Comparison of ENCODE assay signal across 28 cellular contexts in the genomic region with DNA sequence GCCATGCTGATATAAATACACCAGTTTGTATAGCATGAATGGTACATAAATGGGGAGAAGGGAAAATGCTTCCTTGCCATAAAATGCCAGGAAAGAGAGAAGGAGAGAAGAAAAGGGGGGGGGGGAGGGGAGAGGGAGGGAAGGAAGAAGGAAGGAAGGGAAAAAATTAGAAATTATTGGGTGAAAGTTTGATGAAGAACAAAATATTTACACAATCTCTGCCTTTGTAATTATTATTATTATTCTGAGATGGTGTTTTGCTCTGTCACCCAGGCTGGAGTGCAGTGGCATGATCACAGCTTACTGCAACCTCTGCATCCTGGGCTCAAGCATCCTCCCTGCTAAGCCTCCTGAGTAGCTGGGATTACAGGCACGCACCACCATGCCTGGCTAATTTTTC.
"Had no signal": no experiment of that assay in that cellular context is flagged by ENCODE, and none has a peak within 500 bp of the region (broad histone marks: within the 10 kb centered on the region; RNA-seq: fewer than 3 reads in every experiment).

No MANE protein-coding gene starts in this region.

- FAIRE-seq: endometrium, islet of Langerhans, keratinocyte had no signal

- H3K4me1 ChIP-seq: colonic mucosa, gastrocnemius medialis, left lung, lower lobe of right lung had no signal

- H3K27ac Mint-ChIP-seq: dendritic cell treated with granulocyte-macrophage colony-stimulating factor and Interleukin-4, amounts not matched to agents 40 ng/mL and 50 ng/mL, for 4 days; endodermal cell; mesothelial cell of epicardium had no signal

- H3K4me3 Mint-ChIP-seq: dendritic cell treated with granulocyte-macrophage colony-stimulating factor and Interleukin-4, amounts not matched to agents 40 ng/mL and 50 ng/mL, for 4 days; effector memory CD8-positive, alpha-beta T cell; endodermal cell; mesothelial cell of epicardium had no signal

- H3K27ac ChIP-seq: colonic mucosa, epithelial cell of prostate, esophagus squamous epithelium, gastrocnemius medialis, heart right ventricle, left lung, lower lobe of right lung had no signal

- H3K27me3 ChIP-seq: colonic mucosa, gastrocnemius medialis, left lung had no signal

- H3K36me3 Mint-ChIP-seq: mesothelial cell of epicardium, naive B cell had no signal

- H3K36me3 ChIP-seq: colonic mucosa, esophagus squamous epithelium, gastrocnemius medialis, heart right ventricle, left lung, lower lobe of right lung had no signal

- H3K9me3 Mint-ChIP-seq: dendritic cell treated with granulocyte-macrophage colony-stimulating factor and Interleukin-4, amounts not matched to agents 40 ng/mL and 50 ng/mL, for 4 days; effector memory CD8-positive, alpha-beta T cell; endodermal cell; mesothelial cell of epicardium had no signal

- H3K4me1 Mint-ChIP-seq: endodermal cell, mesothelial cell of epicardium had no signal

- H3K4me3 ChIP-seq: colonic mucosa, esophagus squamous epithelium, gastrocnemius medialis, heart right ventricle, left lung, lower lobe of right lung, mucosa of descending colon had no signal

- ATAC-seq: effector memory CD8-positive, alpha-beta T cell; esophagus mucosa; gastrocnemius medialis; heart right ventricle; left cardiac atrium; left lung; left ventricle myocardium superior; lower lobe of right lung; mucosa of descending colon had no signal

- DNase-seq: colonic mucosa; cortex of kidney; effector CD8-positive, alpha-beta T cell; effector memory CD8-positive, alpha-beta T cell; endodermal cell; erythroblast; esophagus squamous epithelium; foreskin fibroblast; foreskin melanocyte; gastrocnemius medialis; glutamatergic neuron; head of caudate nucleus; heart right ventricle; hippocampal formation; left cardiac atrium; left lung; left ventricle myocardium superior; lower lobe of right lung; mesenchymal stem cell; mucosa of descending colon; naive B cell had no signal

- H3K9me3 ChIP-seq: colonic mucosa, esophagus squamous epithelium, gastrocnemius medialis, heart right ventricle, left lung, lower lobe of right lung, mucosa of descending colon had no signal
